ENCODE assay signal across 19 cellular contexts in genomic region chr5:69209607-69210006, GRCh38. TPM values are rescaled to one million over a fixed set of nuclear protein-coding genes. Genes with fewer than 3 reads are reported as not detected.
A peak's percentile ranks its signal among the peaks of the same experiment; 100 is the strongest.
DNase-seq lines count a peak whose midpoint lies in the region; ATAC-seq and TF ChIP-seq lines count a peak whose summit lies in the region.
"Had no signal": no experiment of that assay in that cellular context is flagged by ENCODE, and none has a peak within 500 bp of the region (broad histone marks: within the 10 kb centered on the region; RNA-seq: fewer than 3 reads in every experiment).

No MANE protein-coding gene starts in this region.

- no peak overlapping the region; the same call in 1 of the 2 replicates for H4K5ac ChIP-seq in IMR-90 (ENCODE audit: low read depth, low read length)

- H3K4me3 ChIP-seq in IMR-90 (ENCODE audit: insufficient read depth, low read depth, low read length) (no peak overlapping the region), neuronal stem cell (ENCODE audit: low read length in 2 of 2) (no peak overlapping the region)

- H3K18ac ChIP-seq in IMR-90 (ENCODE audit: low read depth, low read length): no peak overlapping the region
- no peak overlapping the region for H3K18ac ChIP-seq in neuronal stem cell (ENCODE audit: low read length)

- H3K79me1 ChIP-seq in IMR-90 (ENCODE audit: low read depth in 1 of 2, low read length in 2 of 2): no peaks in the 10 kb centered on the region
- H3K79me1 ChIP-seq in neuronal stem cell (ENCODE audit: low read depth, low read length): no peaks in the 10 kb centered on the region

- CTCF ChIA-PET in IMR-90 (lab: Yijun Ruan, JAX): interaction anchor here (0.6 kb wide), 2 partner anchors 15 to 89 kb away, joined by 3 to 4 read pairs; no protein-coding TSS in a partner anchor

- no peak overlapping the region for H3K4me3 Mint-ChIP-seq in osteocyte (ENCODE audit: unreplicated experiment)

- H3K23ac ChIP-seq in IMR-90 (ENCODE audit: low read depth, low read length): no peak overlapping the region
- no peak overlapping the region for H3K23ac ChIP-seq in neuronal stem cell (ENCODE audit: low read depth, low read length, poor library complexity)

- peak overlapping the region; percentile 66; the same call in 1 of the 2 replicates for H3K27ac ChIP-seq in IMR-90 (ENCODE audit: insufficient read depth, low read length)
- H3K27ac ChIP-seq in neuronal stem cell (replicated peaks; ENCODE audit: low read length): no peak overlapping the region
- H3K27ac ChIP-seq: C4-2B, KMS-11 had no signal

- H3K36me3 ChIP-seq in IMR-90 (ENCODE audit: control insufficient read depth, insufficient read depth, low read length) (no peaks in the 10 kb centered on the region), neuronal stem cell (replicated peaks in 1 of 2; ENCODE audit: control insufficient read depth in 2 of 2, insufficient read depth in 2 of 2, low read length in 2 of 2) (peaks cover 17 to 80% of the 10 kb centered on the region in 2 donors)

- H2AK9ac ChIP-seq in IMR-90 (replicated peaks; ENCODE audit: low read depth, low read length, poor library complexity): no peak overlapping the region

- H2BK120ac ChIP-seq in IMR-90 (ENCODE audit: low read depth, low read length) (no peak overlapping the region), neuronal stem cell (ENCODE audit: low read depth, low read length) (no peak overlapping the region)

- no peak overlapping the region for H2BK20ac ChIP-seq in IMR-90 (ENCODE audit: low read depth, low read length)

- no peak for TF ChIP-seq CTCF in IMR-90 (conservative IDR thresholded peaks at IDR 0.05; ENCODE audit: low read depth, low read length)
- no peak for TF ChIP-seq CTCF in osteocyte (IDR thresholded peaks at IDR 0.05)

- peak; percentile 58 for ATAC-seq in IMR-90 (ENCODE audit: low read depth)

- dilution Hi-C loops in IMR-90 (cut with HindIII; ENCODE audit: low sequenced_read_pairs, unreplicated experiment): no loop called here

- H3K27ac Mint-ChIP-seq in osteocyte (ENCODE audit: unreplicated experiment): peak overlapping the region; percentile 69

- H2BK15ac ChIP-seq in IMR-90 (ENCODE audit: low read depth, low read length) (no peak overlapping the region), neuronal stem cell (ENCODE audit: low read length) (no peak overlapping the region)

- H3K4me2 ChIP-seq in IMR-90 (ENCODE audit: low read depth, low read length) (no peak overlapping the region), neuronal stem cell (ENCODE audit: insufficient read depth, low read length, poor library complexity, severe bottlenecking) (no peak overlapping the region)
- H3K4me2 ChIP-seq: KMS-11 had no signal

- no CpG with 5 or more reads among the region's 2 CpGs for WGBS in IMR-90 (ENCODE audit: extremely low coverage in 2 of 2, insufficient read length in 1 of 2), 2 experiments
- no CpG with 5 or more reads among the region's 2 CpGs for WGBS in neuronal stem cell (ENCODE audit: extremely low coverage in 2 of 2, insufficient read length in 2 of 2, insufficient replicate concordance in 1 of 2), 2 donors

- no TSS peak for BruUV-seq in IMR-90 (replicated peaks; lab: Mats Ljungman, UMichigan)

- H3K4ac ChIP-seq in IMR-90 (ENCODE audit: low read depth, low read length): no peak overlapping the region
- H3K4ac ChIP-seq in neuronal stem cell (ENCODE audit: low read length): no peak overlapping the region

- intact Hi-C loops in IMR-90 (cut with micrococcal nuclease): no loop called here

- TF ChIP-seq RAD21 in IMR-90 (IDR thresholded peaks at IDR 0.05; ENCODE audit: low read length): no peak

- H3K27me3 ChIP-seq in IMR-90 (ENCODE audit: control insufficient read depth, insufficient read depth, low read length): no peaks in the 10 kb centered on the region
- no peaks in the 10 kb centered on the region for H3K27me3 ChIP-seq in neuronal stem cell (ENCODE audit: control insufficient read depth in 3 of 3, insufficient read depth in 3 of 3, low read depth in 1 of 3, low read length in 3 of 3)

- H4K20me1 ChIP-seq in IMR-90 (ENCODE audit: insufficient read depth, low read length): no peaks in the 10 kb centered on the region

- H2AK5ac ChIP-seq in IMR-90 (ENCODE audit: low read depth, low read length): no peak overlapping the region
- H2AK5ac ChIP-seq in neuronal stem cell (ENCODE audit: low read depth, low read length): no peak overlapping the region

- H3K56ac ChIP-seq in IMR-90 (ENCODE audit: extremely low read depth, insufficient read depth, low read length): no peak overlapping the region

- H3K9ac ChIP-seq in IMR-90 (ENCODE audit: low read depth, low read length) (no peak overlapping the region), neuronal stem cell (ENCODE audit: low read depth, low read length, poor library complexity) (no peak overlapping the region)
- H3K9ac ChIP-seq: KMS-11 had no signal

- POLR2A ChIA-PET in IMR-90 (lab: Charles Lee; ENCODE audit: unreplicated experiment): no interaction called here

- no peak overlapping the region for H4K8ac ChIP-seq in IMR-90 (ENCODE audit: low read depth in 2 of 2, low read length in 2 of 2)
- no peak overlapping the region for H4K8ac ChIP-seq in neuronal stem cell (ENCODE audit: low read depth, low read length)

- no peak overlapping the region for H2BK12ac ChIP-seq in neuronal stem cell (ENCODE audit: low read length)

- no peak overlapping the region for H4K91ac ChIP-seq in IMR-90 (ENCODE audit: insufficient read depth, low read depth, low read length)
- H4K91ac ChIP-seq in neuronal stem cell (ENCODE audit: low read depth, low read length, poor library complexity): no peak overlapping the region

- no peak for TF ChIP-seq POLR2A in IMR-90 (IDR thresholded peaks at IDR 0.05; ENCODE audit: low read depth, low read length)

- H3K4me1 Mint-ChIP-seq in osteocyte (ENCODE audit: unreplicated experiment): peaks cover 23% of the 10 kb centered on the region

- H2AFZ ChIP-seq in IMR-90 (replicated peaks; ENCODE audit: low read length, poor library complexity) (no peak overlapping the region), neuronal stem cell (ENCODE audit: low read length) (no peak overlapping the region)

- in situ Hi-C loops in IMR-90 (cut with MboI; ENCODE audit: low sequenced_read_pairs): no loop called here

- H3K9me3 ChIP-seq in IMR-90 (ENCODE audit: control insufficient read depth, insufficient read depth, low read length): no peaks in the 10 kb centered on the region
- H3K9me3 ChIP-seq in neuronal stem cell (replicated peaks in 1 of 2; ENCODE audit: control insufficient read depth in 2 of 2, insufficient read depth in 1 of 2, low read depth in 1 of 2, low read length in 2 of 2): no peaks in the 10 kb centered on the region

- H3K36me3 Mint-ChIP-seq in osteocyte (ENCODE audit: unreplicated experiment): no peaks in the 10 kb centered on the region

- H3K14ac ChIP-seq in IMR-90 (replicated peaks; ENCODE audit: low read depth, low read length): no peak overlapping the region
- H3K14ac ChIP-seq in neuronal stem cell (ENCODE audit: low read length): no peak overlapping the region

- H3K27me3 Mint-ChIP-seq in osteocyte (ENCODE audit: unreplicated experiment): no peaks in the 10 kb centered on the region

- H2BK5ac ChIP-seq in IMR-90 (ENCODE audit: low read depth, low read length, poor library complexity, severe bottlenecking) (peak overlapping the region; percentile 66), neuronal stem cell (ENCODE audit: low read length) (no peak overlapping the region)

- peaks cover 6% of the 10 kb centered on the region for H3K4me1 ChIP-seq in IMR-90 (ENCODE audit: control insufficient read depth, insufficient read depth, low read length)
- H3K4me1 ChIP-seq in neuronal stem cell (ENCODE audit: control insufficient read depth in 2 of 2, insufficient read depth in 1 of 2, low read depth in 1 of 2, low read length in 2 of 2): no peaks in the 10 kb centered on the region

- no peaks in the 10 kb centered on the region for H3K9me1 ChIP-seq in IMR-90 (ENCODE audit: insufficient read depth, low read length)

- no peaks in the 10 kb centered on the region for H3K9me3 Mint-ChIP-seq in osteocyte (ENCODE audit: unreplicated experiment)

- DNase-seq in AG20443 (ENCODE audit: low spot score): peak; percentile 22
- DNase-seq in IMR-90: peak; percentile 42
- DNase-seq in dedifferentiated amniotic fluid mesenchymal stem cell (ENCODE audit: extremely low spot score): peak; percentile 76
- DNase-seq in osteocyte (ENCODE audit: extremely low spot score, unreplicated experiment): no peak
- no peak for DNase-seq in neuronal stem cell (ENCODE audit: low spot score)
- no peak for DNase-seq in A172 (ENCODE audit: low spot score)
- DNase-seq in DMS 273 (lab: John Stamatoyannopoulos, UW; ENCODE audit: unreplicated experiment): no peak
- DNase-seq: AML-193, DMS79 treated with DMSO at 0.1 percent for 48 hours, H7, NCI-H1417, NCI-H187, NCI-H2107, NCI-H524, NCI-H82, RPMI8226, SHP77 treated with DMSO at 0.1 percent for 48 hours had no signal

TF ChIP-seq in IMR-90, 13 proteins besides CTCF, POLR2A, EP300 and RAD21 (continues in another document):
- TF ChIP-seq NFE2L2 (IDR thresholded peaks at IDR 0.05; ENCODE audit: low read depth, low read length) (no peak), MAFK (IDR thresholded peaks at IDR 0.05; ENCODE audit: low read depth, low read length) (no peak)

RNA-seq across cellular contexts. Expression of gene CENPH, which starts 20.2 kb away (rescaled TPM):
- total RNA-seq in IMR-90 (2012; rRNA removed) (3.8 and 10.8 TPM in 2 replicates), osteocyte (5.3 and 7.7 TPM in 2 replicates)
- polyA plus RNA-seq in IMR-90 (2012; rRNA removed): 6.6 and 7.8 TPM in 2 replicates
- polyA plus RNA-seq in IMR-90 (2012; cell fraction: cytosol; rRNA removed): 1.4 and 7.8 TPM in 2 replicates
- polyA plus RNA-seq in IMR-90 (2012; cell fraction: nucleus; rRNA removed; ENCODE audit: low replicate concordance): 0.47 and 1.1 TPM in 2 replicates
- polyA plus RNA-seq in neuronal stem cell (2013, experiment 1 of 2): 126 TPM
- 128 TPM for polyA plus RNA-seq in neuronal stem cell (2013, experiment 2 of 2)
- total RNA-seq in A172 (2014; rRNA removed; shearing (Covaris generic)): 87.3 and 102 TPM in 2 replicates

RNA-seq across cellular contexts. Expression of gene CDK7, which starts 25.1 kb away (rescaled TPM):
- total RNA-seq in IMR-90 (2012; rRNA removed) (65.6 and 114 TPM in 2 replicates), osteocyte (32.5 and 35.4 TPM in 2 replicates)
- polyA plus RNA-seq in IMR-90 (2012; rRNA removed): 46.3 and 59.8 TPM in 2 replicates
- 9.4 and 9.6 TPM in 2 replicates for polyA plus RNA-seq in IMR-90 (2012; cell fraction: cytosol; rRNA removed)
- 5.2 and 38.2 TPM in 2 replicates for polyA plus RNA-seq in IMR-90 (2012; cell fraction: nucleus; rRNA removed; ENCODE audit: low replicate concordance)
- 45.7 TPM for polyA plus RNA-seq in neuronal stem cell (2013, experiment 1 of 2)
- polyA plus RNA-seq in neuronal stem cell (2013, experiment 2 of 2): 50.5 TPM
- 90.1 and 96.2 TPM in 2 replicates for total RNA-seq in A172 (2014; rRNA removed; shearing (Covaris generic))

RNA-seq across cellular contexts. Expression of gene CCNB1, which starts 42.7 kb away (rescaled TPM):
- total RNA-seq in IMR-90 (2012; rRNA removed): 160 and 203 TPM in 2 replicates
- polyA plus RNA-seq in IMR-90 (2012; rRNA removed): 77.0 and 83.3 TPM in 2 replicates
- polyA plus RNA-seq in IMR-90 (2012; cell fraction: cytosol; rRNA removed): 22.8 and 47.1 TPM in 2 replicates
- polyA plus RNA-seq in IMR-90 (2012; cell fraction: nucleus; rRNA removed; ENCODE audit: low replicate concordance): 12.3 and 33.0 TPM in 2 replicates
- total RNA-seq in osteocyte: 38.5 and 39.3 TPM in 2 replicates
- 274 TPM for polyA plus RNA-seq in neuronal stem cell (2013, experiment 1 of 2)
- polyA plus RNA-seq in neuronal stem cell (2013, experiment 2 of 2): 269 TPM
- total RNA-seq in A172 (2014; rRNA removed; shearing (Covaris generic)): 418 and 458 TPM in 2 replicates

Comparison
In these comparisons a context has a peak if more than half of its experiments do, and no peak if none do; other contexts are left out.
1. DNase-seq: peak in AG20443 (single experiment), IMR-90 (single experiment) and dedifferentiated amniotic fluid mesenchymal stem cell (single experiment); none in osteocyte (single experiment), neuronal stem cell (single experiment), A172 (single experiment) and DMS 273 (single experiment).